8 cellular contexts compared by ENCODE assay signal in genomic region chr6:27188206-27188884, GRCh38. TPM values are rescaled to one million over a fixed set of nuclear protein-coding genes. Genes with fewer than 3 reads are reported as not detected.
DNase-seq lines count a peak whose midpoint lies in the region; ATAC-seq and TF ChIP-seq lines count a peak whose summit lies in the region.

No MANE protein-coding gene starts in this region.

- peak overlapping the region; percentile 69 for H3K4me2 ChIP-seq in IMR-90 (ENCODE audit: low read depth, low read length)

- H3K9me3 ChIP-seq in IMR-90 (ENCODE audit: control insufficient read depth, insufficient read depth, low read length) = no peaks in the 10 kb centered on the region
- no peaks in the 10 kb centered on the region for H3K9me3 ChIP-seq in breast epithelium

- H4K91ac ChIP-seq in IMR-90 (ENCODE audit: insufficient read depth, low read depth, low read length) = peak overlapping the region; percentile 77

- peak overlapping the region; percentile 77 for H2BK120ac ChIP-seq in IMR-90 (ENCODE audit: low read depth, low read length)

- peak; percentile 53; the same call in 1 of the 2 replicates for TF ChIP-seq POLR2A in IMR-90 (IDR thresholded peaks at IDR 0.05; ENCODE audit: low read depth, low read length)
- TF ChIP-seq POLR2A in breast epithelium (IDR thresholded peaks at IDR 0.05) = no peak

- no peaks in the 10 kb centered on the region for H3K9me3 Mint-ChIP-seq in T-helper 1 cell treated with Interleukin-12 subunit alpha and Interleukin-12 subunit beta and Interleukin-4 antibody, amounts not matched to agents 30 μg/mL and 1 μg/mL, for 36 hours

- CTCF ChIA-PET in IMR-90 (lab: Yijun Ruan, JAX) = interaction anchor here (0.6 to 1.4 kb wide), 4 partner anchors 11 to 607 kb away, joined by 3 read pairs; no protein-coding TSS in a partner anchor

- peak overlapping the region; percentile 88 for H3K4me3 Mint-ChIP-seq in T-helper 1 cell treated with Interleukin-12 subunit alpha and Interleukin-12 subunit beta and Interleukin-4 antibody, amounts not matched to agents 30 μg/mL and 1 μg/mL, for 36 hours

- H3K9me1 ChIP-seq in IMR-90 (ENCODE audit: insufficient read depth, low read length) = no peaks in the 10 kb centered on the region

- peaks cover 11% of the 10 kb centered on the region for H3K4me1 Mint-ChIP-seq in T-helper 1 cell treated with Interleukin-12 subunit alpha and Interleukin-12 subunit beta and Interleukin-4 antibody, amounts not matched to agents 30 μg/mL and 1 μg/mL, for 36 hours (ENCODE audit: low read depth)

- H3K27me3 Mint-ChIP-seq in T-helper 1 cell treated with Interleukin-12 subunit alpha and Interleukin-12 subunit beta and Interleukin-4 antibody, amounts not matched to agents 30 μg/mL and 1 μg/mL, for 36 hours (ENCODE audit: low read depth) = no peaks in the 10 kb centered on the region

- POLR2A ChIA-PET in IMR-90 (lab: Charles Lee; ENCODE audit: unreplicated experiment) = interaction anchor here (0.6 kb wide), 1 partner anchor 503 kb away, joined by 3 read pairs; no protein-coding TSS in a partner anchor

- H2AFZ ChIP-seq in IMR-90 (replicated peaks; ENCODE audit: low read length, poor library complexity) = peak overlapping the region; percentile 92

- WGBS in IMR-90 (ENCODE audit: extremely low coverage in 2 of 2, insufficient read length in 1 of 2), 2 experiments = 0% methylated on average over 6 of the region's 25 CpGs; no CpG with 5 or more reads in 1 of the 2 experiments

- H4K5ac ChIP-seq in IMR-90 (ENCODE audit: low read depth, low read length) = peak overlapping the region; percentile 55

- no peak for TF ChIP-seq CTCF in GM06990 (IDR thresholded peaks at IDR 0.05; ENCODE audit: insufficient read depth, low read length, poor library complexity, severe bottlenecking)
- TF ChIP-seq CTCF in IMR-90 (conservative IDR thresholded peaks at IDR 0.05; ENCODE audit: low read depth, low read length) = no peak
- TF ChIP-seq CTCF in breast epithelium (IDR thresholded peaks at IDR 0.05) = no peak

- H3K14ac ChIP-seq in IMR-90 (replicated peaks; ENCODE audit: low read depth, low read length) = peak overlapping the region; percentile 80

- H3K27ac Mint-ChIP-seq in T-helper 1 cell treated with Interleukin-12 subunit alpha and Interleukin-12 subunit beta and Interleukin-4 antibody, amounts not matched to agents 30 μg/mL and 1 μg/mL, for 36 hours = peak overlapping the region; percentile 58

- H3K18ac ChIP-seq in IMR-90 (ENCODE audit: low read depth, low read length) = peak overlapping the region; percentile 73

- H2AK9ac ChIP-seq in IMR-90 (replicated peaks; ENCODE audit: low read depth, low read length, poor library complexity) = peak overlapping the region; percentile 67

- no peaks in the 10 kb centered on the region for H3K79me1 ChIP-seq in IMR-90 (ENCODE audit: low read depth in 1 of 2, low read length in 2 of 2)

- H2BK15ac ChIP-seq in IMR-90 (ENCODE audit: low read depth, low read length) = peak overlapping the region; percentile 77; the same call in 2 of the 3 replicates

- DNase-seq in GM06990 (ENCODE audit: extremely low read depth, insufficient read length) (peak; percentile 65), IMR-90 (peak; percentile 84), breast epithelium (ENCODE audit: low spot score in 2 of 2) (peak in 1 of 2 donors; percentile 50), iPS-NIHi7 (ENCODE audit: extremely low spot score) (peak; percentile 72), NCI-H1092 (lab: John Stamatoyannopoulos, UW) (no peak)
- peak; percentile 32 for DNase-seq in stimulated activated CD4-positive, alpha-beta T cell treated with anti-CD3 and anti-CD28 coated beads, Interleukin-12 subunit alpha, Interleukin-12 subunit beta, amount 100 ng/mL, for 4 hours

- TF ChIP-seq RAD21 in IMR-90 (IDR thresholded peaks at IDR 0.05; ENCODE audit: low read length) = no peak

- H3K27me3 ChIP-seq in GM06990 (replicated peaks; ENCODE audit: control insufficient read depth, insufficient read depth, low read length) (no peaks in the 10 kb centered on the region), IMR-90 (ENCODE audit: control insufficient read depth, insufficient read depth, low read length) (no peaks in the 10 kb centered on the region), breast epithelium (no peaks in the 10 kb centered on the region)

- H3K9ac ChIP-seq in IMR-90 (ENCODE audit: low read depth, low read length) = peak overlapping the region; percentile 76

- H3K23ac ChIP-seq in IMR-90 (ENCODE audit: low read depth, low read length) = peak overlapping the region; percentile 68

- dilution Hi-C loops in IMR-90 (cut with HindIII; ENCODE audit: low sequenced_read_pairs, unreplicated experiment) = no loop called here

- peaks cover 1% of the 10 kb centered on the region; the same call in 1 of the 2 replicates for H3K4me1 ChIP-seq in IMR-90 (ENCODE audit: control insufficient read depth, insufficient read depth, low read length)
- no peaks in the 10 kb centered on the region for H3K4me1 ChIP-seq in breast epithelium

- H3K36me3 Mint-ChIP-seq in T-helper 1 cell treated with Interleukin-12 subunit alpha and Interleukin-12 subunit beta and Interleukin-4 antibody, amounts not matched to agents 30 μg/mL and 1 μg/mL, for 36 hours (ENCODE audit: low read depth) = no peaks in the 10 kb centered on the region

- peak overlapping the region; percentile 48 to 85 for H4K8ac ChIP-seq in IMR-90 (ENCODE audit: low read depth in 2 of 2, low read length in 2 of 2)

- H3K4me3 ChIP-seq in GM06990 (replicated peaks; ENCODE audit: low read depth, low read length) (peak overlapping the region; percentile 83), IMR-90 (ENCODE audit: insufficient read depth, low read depth, low read length) (peak overlapping the region; percentile 66), breast epithelium (peak overlapping the region; percentile 52 to 70 (median 57))

- no TSS peak for BruUV-seq in IMR-90 (replicated peaks; lab: Mats Ljungman, UMichigan)

- peak overlapping the region; percentile 91 for H2BK5ac ChIP-seq in IMR-90 (ENCODE audit: low read depth, low read length, poor library complexity, severe bottlenecking)

- in situ Hi-C loops in IMR-90 (cut with MboI; ENCODE audit: low sequenced_read_pairs) = no loop called here

- peak overlapping the region; percentile 88 for H3K27ac ChIP-seq in IMR-90 (ENCODE audit: insufficient read depth, low read length)
- peak overlapping the region; percentile 74 to 78 for H3K27ac ChIP-seq in breast epithelium

- peak overlapping the region; percentile 95 for H3K56ac ChIP-seq in IMR-90 (ENCODE audit: extremely low read depth, insufficient read depth, low read length)

- ATAC-seq in GM21717 (IDR thresholded peaks at IDR 0.05; ENCODE audit: unreplicated experiment) (peak; percentile 83), IMR-90 (ENCODE audit: low read depth) (peak; percentile 94)

- H2BK20ac ChIP-seq in IMR-90 (ENCODE audit: low read depth, low read length) = peak overlapping the region; percentile 7

- H3K4ac ChIP-seq in IMR-90 (ENCODE audit: low read depth, low read length) = peak overlapping the region; percentile 83

- H3K36me3 ChIP-seq in GM06990 (ENCODE audit: control insufficient read depth, insufficient read depth, low read length) (no peaks in the 10 kb centered on the region), IMR-90 (ENCODE audit: control insufficient read depth, insufficient read depth, low read length) (no peaks in the 10 kb centered on the region), breast epithelium (no peaks in the 10 kb centered on the region)

- intact Hi-C loops in IMR-90 (cut with micrococcal nuclease) = loop anchor here (1.0 to 5.0 kb wide), 8 partner anchors 11 to 584 kb away; no protein-coding TSS in a partner anchor
- intact Hi-C loops in breast epithelium (cut with DNase I; ENCODE audit: low total_unique reads) = no loop called here

- H4K20me1 ChIP-seq in IMR-90 (ENCODE audit: insufficient read depth, low read length) = no peaks in the 10 kb centered on the region

- no peak overlapping the region for H2AK5ac ChIP-seq in IMR-90 (ENCODE audit: low read depth, low read length)

TF ChIP-seq in IMR-90, 13 proteins besides CTCF, POLR2A, EP300 and RAD21:
- TF ChIP-seq BHLHE40 (IDR thresholded peaks at IDR 0.05; ENCODE audit: low read depth, low read length) (peak; percentile 34; the same call in 1 of the 2 replicates), NFE2L2 (IDR thresholded peaks at IDR 0.05; ENCODE audit: low read depth, low read length) (no peak), CEBPB (IDR thresholded peaks at IDR 0.05; ENCODE audit: low read depth, low read length) (0 out of 2 replicates have a peak, but pooled peaks have one; percentile 3)

RNA-seq across cellular contexts. Expression of gene PRSS16, which starts 59.2 kb away (rescaled TPM):
- total RNA-seq in IMR-90 (2012; rRNA removed) (not detected in 2 replicates), breast epithelium (10 to 100 TPM in 2 of 3 donors, under 1 TPM in 1; 0.80 to 31.0 (median 12.8) TPM)
- 0.14 and 0.39 TPM in 2 replicates for polyA plus RNA-seq in IMR-90 (2012; rRNA removed)
- 0.22 TPM in 2 replicates for polyA plus RNA-seq in IMR-90 (2012; cell fraction: cytosol; rRNA removed)
- polyA plus RNA-seq in IMR-90 (2012; cell fraction: nucleus; rRNA removed; ENCODE audit: low replicate concordance) = 0.82 and 1.1 TPM in 2 replicates
